Comparison of ENCODE assay signal across 25 cellular contexts in the genomic region with DNA sequence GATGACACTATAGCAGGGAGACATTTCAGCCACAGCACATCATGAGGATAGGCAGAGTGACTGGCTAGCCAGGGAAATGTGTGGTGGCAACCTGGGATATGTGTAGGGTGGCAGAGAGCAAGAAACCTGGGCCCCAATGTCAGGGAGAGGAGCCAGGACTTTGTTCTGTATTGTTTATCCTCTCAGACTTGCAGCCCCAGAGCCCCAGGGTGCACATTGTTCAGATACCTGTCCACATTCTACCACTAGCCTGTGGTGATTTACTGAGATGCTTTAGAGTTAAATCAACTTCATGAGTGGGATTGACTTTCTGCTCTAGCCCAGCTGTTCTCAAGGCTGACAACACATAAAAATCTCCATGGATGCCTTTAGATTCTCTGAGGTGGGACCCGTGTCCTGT.
"Had no signal": no experiment of that assay in that cellular context is flagged by ENCODE, and none has a peak within 500 bp of the region (broad histone marks: within the 10 kb centered on the region; RNA-seq: fewer than 3 reads in every experiment).

No MANE protein-coding gene starts in this region.

- H3K4me1 ChIP-seq: foreskin keratinocyte, psoas muscle, uterus had no signal

- H3K27me3 ChIP-seq: tibial nerve, upper lobe of right lung, uterus had no signal

- H3K27ac Mint-ChIP-seq: dendritic cell treated with granulocyte-macrophage colony-stimulating factor and Interleukin-4, amounts not matched to agents 40 ng/mL and 50 ng/mL, for 4 days; memory B cell; mesothelial cell of epicardium; naive B cell; natural killer cell treated with Interleukin-12 subunit alpha and Interleukin-12 subunit beta and Interleukin-15 and Interleukin-18, amount 100 ng/mL, for 72 hours; stimulated activated naive B cell treated with anti-CD40 and anti-IgM and Interleukin-4, amounts not matched to agents 10 μg/mL and 1 μg/mL and 100 μg/mL, for 72 hours; stimulated activated naive CD8-positive, alpha-beta T cell treated with anti-CD3 and anti-CD28 coated beads, Interleukin-15, Interleukin-2, amounts not matched to agents 100 ng/mL and 50 ng/mL, for 24 hours had no signal

- H3K27me3 Mint-ChIP-seq: natural killer cell treated with Interleukin-12 subunit alpha and Interleukin-12 subunit beta and Interleukin-15 and Interleukin-18, amount 100 ng/mL, for 72 hours had no signal

- H3K9me3 Mint-ChIP-seq: dendritic cell treated with granulocyte-macrophage colony-stimulating factor and Interleukin-4, amounts not matched to agents 40 ng/mL and 50 ng/mL, for 4 days; memory B cell; mesothelial cell of epicardium; naive B cell; natural killer cell treated with Interleukin-12 subunit alpha and Interleukin-12 subunit beta and Interleukin-15 and Interleukin-18, amount 100 ng/mL, for 72 hours; neural crest cell; stimulated activated naive B cell treated with anti-CD40 and anti-IgM and Interleukin-4, amounts not matched to agents 10 μg/mL and 1 μg/mL and 100 μg/mL, for 72 hours; stimulated activated naive CD8-positive, alpha-beta T cell treated with anti-CD3 and anti-CD28 coated beads, Interleukin-15, Interleukin-2, amounts not matched to agents 100 ng/mL and 50 ng/mL, for 24 hours had no signal

- H3K36me3 Mint-ChIP-seq: memory B cell; mesothelial cell of epicardium; naive B cell; natural killer cell treated with Interleukin-12 subunit alpha and Interleukin-12 subunit beta and Interleukin-15 and Interleukin-18, amount 100 ng/mL, for 72 hours; stimulated activated naive B cell treated with anti-CD40 and anti-IgM and Interleukin-4, amounts not matched to agents 10 μg/mL and 1 μg/mL and 100 μg/mL, for 72 hours had no signal

- H3K4me3 ChIP-seq: esophagus muscularis mucosa, lung, mucosa of descending colon, psoas muscle, thoracic aorta, tibial nerve, upper lobe of right lung, uterus had no signal

- H3K36me3 ChIP-seq: esophagus muscularis mucosa, thoracic aorta, tibial nerve, upper lobe of right lung, uterus had no signal

- FAIRE-seq: colon, endothelial cell of umbilical vein, kidney, small intestine had no signal

- DNase-seq: effector CD8-positive, alpha-beta T cell; foreskin keratinocyte; kidney; mucosa of descending colon; naive B cell; psoas muscle; right cardiac atrium; small intestine; stimulated activated CD4-positive, alpha-beta T cell treated with anti-CD3 and anti-CD28 coated beads, Interleukin-15, amount 100 ng/mL, for 24 hours; stimulated activated CD4-positive, alpha-beta T cell treated with anti-CD3 and anti-CD28 coated beads, Interleukin-2, amount 100 ng/mL, for 48 hours; stimulated activated naive B cell treated with anti-CD40 and anti-IgM and Interleukin-4, amounts not matched to agents 10 μg/mL and 1 μg/mL and 100 μg/mL, for 72 hours; upper lobe of right lung; uterus had no signal

- H3K9me3 ChIP-seq: esophagus muscularis mucosa, mucosa of descending colon, psoas muscle, thoracic aorta, tibial nerve, upper lobe of right lung, uterus had no signal

- H3K27ac ChIP-seq: esophagus muscularis mucosa, foreskin keratinocyte, psoas muscle, thoracic aorta, tibial nerve, upper lobe of right lung, uterus had no signal

- H3K4me3 Mint-ChIP-seq: dendritic cell treated with granulocyte-macrophage colony-stimulating factor and Interleukin-4, amounts not matched to agents 40 ng/mL and 50 ng/mL, for 4 days; memory B cell; mesothelial cell of epicardium; naive B cell; natural killer cell treated with Interleukin-12 subunit alpha and Interleukin-12 subunit beta and Interleukin-15 and Interleukin-18, amount 100 ng/mL, for 72 hours; neural crest cell; stimulated activated naive B cell treated with anti-CD40 and anti-IgM and Interleukin-4, amounts not matched to agents 10 μg/mL and 1 μg/mL and 100 μg/mL, for 72 hours; stimulated activated naive CD8-positive, alpha-beta T cell treated with anti-CD3 and anti-CD28 coated beads, Interleukin-15, Interleukin-2, amounts not matched to agents 100 ng/mL and 50 ng/mL, for 24 hours had no signal
